In the genomic region with DNA sequence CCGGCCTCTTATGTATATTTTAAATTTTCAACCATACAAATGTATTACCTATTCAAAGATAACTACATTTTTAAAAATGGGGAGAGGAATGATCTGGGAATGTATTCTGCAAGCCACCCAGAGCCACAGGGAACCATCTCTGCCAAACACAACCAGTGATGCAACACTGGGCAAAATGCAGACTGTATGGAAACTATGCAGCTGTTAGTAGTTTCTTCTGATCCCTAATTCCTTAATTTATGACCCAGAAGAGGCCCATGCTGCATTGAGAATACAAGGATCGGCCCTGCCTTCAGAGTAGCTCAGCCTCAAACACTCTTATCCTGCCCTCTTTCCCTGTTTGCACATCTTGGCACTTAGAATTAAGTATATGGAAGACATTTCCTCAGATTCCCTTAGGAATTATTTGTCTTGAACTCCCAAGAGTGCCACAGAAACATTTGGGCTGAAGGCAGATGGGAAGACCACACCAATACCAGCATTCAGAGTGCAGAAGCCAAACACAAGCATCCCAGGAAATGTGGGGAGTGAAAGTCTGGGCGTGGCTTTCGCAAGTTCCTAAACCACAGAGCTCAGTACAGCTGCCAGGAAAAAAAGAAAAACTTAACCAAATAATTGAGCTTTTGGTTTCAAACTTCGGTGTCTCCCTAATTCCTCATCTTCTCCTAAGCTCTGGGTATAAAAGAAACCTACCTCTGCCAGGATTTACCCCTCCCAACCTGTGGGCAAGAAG, we compare ENCODE assay signal across 10 cellular contexts. TPM values are rescaled to one million over a fixed set of nuclear protein-coding genes. Genes with fewer than 3 reads are reported as not detected.
A peak's percentile ranks its signal among the peaks of the same experiment; 100 is the strongest.
DNase-seq lines count a peak whose midpoint lies in the region; ATAC-seq lines count a peak whose summit lies in the region.
"Had no signal": no experiment of that assay in that cellular context is flagged by ENCODE, and none has a peak within 500 bp of the region (broad histone marks: within the 10 kb centered on the region; RNA-seq: fewer than 3 reads in every experiment).

No MANE protein-coding gene starts in this region.

- peak overlapping the region; percentile 65 to 72 for H3K27ac Mint-ChIP-seq in T-cell

- CTCF ChIA-PET in T-cell (lab: Charles Lee), result interaction anchor here in 1 of 2 donors (0.5 kb wide), 1 partner anchor 9 kb away, joined by 4 read pairs; no protein-coding TSS in a partner anchor

- H3K9me3 Mint-ChIP-seq in T-cell, result no peaks in the 10 kb centered on the region

- peak overlapping the region; percentile 43 for H3K4me3 ChIP-seq in skeletal muscle cell (ENCODE audit: low read depth, low read length)

- POLR2A ChIA-PET in T-cell (lab: Charles Lee), result interaction anchor here (0.6 to 0.8 kb wide), 2 partner anchors 118 to 168 kb away, joined by 3 read pairs; no protein-coding TSS in a partner anchor

- peaks cover 34% of the 10 kb centered on the region for H3K36me3 Mint-ChIP-seq in T-cell

- H3K27me3 Mint-ChIP-seq in T-cell, result no peaks in the 10 kb centered on the region

- H3K4me3 Mint-ChIP-seq in T-cell, result peak overlapping the region in 1 of 3 donors; percentile 30

- peak; percentile 23 for DNase-seq in GF-D8 (lab: John Stamatoyannopoulos, UW)
- no peak for DNase-seq in T-cell
- peak; percentile 93 for DNase-seq in fibroblast of peridontal ligament (ENCODE audit: extremely low read depth)
- DNase-seq in skeletal muscle cell (ENCODE audit: low read depth), result no peak
- DNase-seq in activated CD4-positive, CD25-positive, alpha-beta regulatory T cell (lab: John Stamatoyannopoulos, UW), result no peak
- DNase-seq in NCI-H82 (lab: John Stamatoyannopoulos, UW), result no peak
- DNase-seq in cerebellum (ENCODE audit: low spot score), result no peak
- DNase-seq in NCI-H524 (lab: John Stamatoyannopoulos, UW), result no peak
- DNase-seq: effector CD4-positive, alpha-beta T cell; SW 1271 had no signal

- no peak for ATAC-seq in T-cell (replicated peaks in 1 of 4)

- H3K4me1 Mint-ChIP-seq in T-cell, result peaks cover 27 to 35% (median 30%) of the 10 kb centered on the region in 3 donors

RNA-seq across cellular contexts. Expression of gene SNUPN, which starts 5.3 kb away (rescaled TPM):
- total RNA-seq in T-cell, result 10 to 100 TPM; 17.7 to 26.7 (median 20.8) TPM
- total RNA-seq in cerebellum, result 16.5 TPM

RNA-seq across cellular contexts. Expression of gene IMP3, which starts 19.8 kb away (rescaled TPM):
- total RNA-seq in T-cell (10 to 100 TPM; 39.6 to 86.6 (median 81.8) TPM), cerebellum (26.3 TPM)

RNA-seq across cellular contexts. Expression of gene SNX33, which starts 27.5 kb away (rescaled TPM):
- total RNA-seq in T-cell, result 1 to 10 TPM; 1.4 to 3.4 (median 2.5) TPM
- total RNA-seq in cerebellum, result 4.3 TPM

RNA-seq across cellular contexts. Expression of gene PTPN9, which starts 41.1 kb away (rescaled TPM):
- total RNA-seq in T-cell (10 to 100 TPM; 12.7 to 19.6 (median 16.3) TPM), cerebellum (25.5 TPM)

Comparison
In these comparisons a context has a peak if more than half of its experiments do, and no peak if none do; other contexts are left out.
1. DNase-seq: peak in GF-D8 (single experiment) and fibroblast of peridontal ligament (single experiment); none in T-cell (0 of 34), skeletal muscle cell (single experiment), activated CD4-positive, CD25-positive, alpha-beta regulatory T cell (0 of 4), NCI-H82 (single experiment), cerebellum (single experiment) and NCI-H524 (0 of 2).